25 cellular contexts compared by ENCODE assay signal in the genomic region with DNA sequence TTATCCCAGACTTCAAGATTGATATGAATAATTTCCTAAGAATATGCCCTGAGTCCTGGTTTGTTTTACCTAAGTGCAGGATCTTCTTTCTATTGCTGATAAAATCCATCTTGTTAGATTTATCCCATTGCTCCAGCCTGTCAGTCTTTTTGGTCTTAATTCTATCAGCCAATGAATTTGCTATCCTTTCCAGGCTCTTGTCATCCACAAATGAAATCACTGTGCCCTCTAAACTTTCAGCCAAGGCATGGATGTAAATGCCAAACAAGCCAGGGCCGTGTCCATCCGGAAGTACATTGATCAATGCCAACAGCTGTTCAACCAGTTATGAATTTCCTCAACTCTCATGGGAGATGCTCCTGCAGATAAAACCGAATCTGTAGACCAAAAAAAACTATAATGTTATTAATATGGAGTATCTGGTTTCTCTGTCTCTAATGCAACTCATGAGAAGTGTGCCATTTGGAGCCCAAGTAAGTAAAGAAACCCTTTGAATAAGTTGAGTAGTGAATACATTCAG. TPM values are rescaled to one million over a fixed set of nuclear protein-coding genes. Genes with fewer than 3 reads are reported as not detected.
"Had no signal": no experiment of that assay in that cellular context is flagged by ENCODE, and none has a peak within 500 bp of the region (broad histone marks: within the 10 kb centered on the region; RNA-seq: fewer than 3 reads in every experiment).

No MANE protein-coding gene starts in this region.

- H3K27me3 ChIP-seq: breast epithelium, colonic mucosa had no signal

- H3K36me3 ChIP-seq: breast epithelium, colonic mucosa had no signal

- H3K27ac ChIP-seq: breast epithelium, colonic mucosa had no signal

- ATAC-seq: activated CD8-positive, alpha-beta T cell treated with anti-CD3 and anti-CD28 coated beads, Interleukin-2, amount 10 ng/mL, durations not matched to agents 7 days and 5 days; T-helper 17 cell; WTC11 had no signal

- DNase-seq: activated CD4-positive, alpha-beta T cell treated with anti-CD3 and anti-CD28 coated beads for 48 hours; activated CD4-positive, alpha-beta T cell treated with anti-CD3 and anti-CD28 coated beads, Interleukin-2, amount 50 U/mL, for 4 hours; activated CD4-positive, CD25-positive, alpha-beta regulatory T cell treated with anti-CD3 and anti-CD28 coated beads, Interleukin-2, amount 50 U/mL, for 72 hours; activated CD8-positive, alpha-beta memory T cell treated with anti-CD3 and anti-CD28 coated beads, Interleukin-2, amount 50 U/mL, for 48 hours; activated CD8-positive, alpha-beta T cell treated with anti-CD3 and anti-CD28 coated beads, Interleukin-2, amount 10 ng/mL, durations not matched to agents 7 days and 5 days; activated effector memory CD4-positive, alpha-beta T cell treated with Interleukin-2 at 50 U/mL for 16 hours; activated naive CD4-positive, alpha-beta T cell; activated T-cell treated with anti-CD3 and anti-CD28 coated beads, Interleukin-2, amount 50 U/mL, for 1 hour; aorta; caudate nucleus; colonic mucosa; NCI-H1092; NCI-H1417; NCI-H1930; NCI-H2107; NCI-H446; NCI-H524; SIG-M5; T-helper 17 cell; T-helper 9 cell had no signal

- H3K4me1 ChIP-seq: breast epithelium, colonic mucosa had no signal

- H3K4me3 ChIP-seq: breast epithelium, colonic mucosa had no signal

- H3K9me3 ChIP-seq: breast epithelium, colonic mucosa had no signal

RNA-seq across cellular contexts. Expression of a gene that starts 40.0 kb away (rescaled TPM):
- total RNA-seq: activated CD8-positive, alpha-beta T cell treated with anti-CD3 and anti-CD28 coated beads, Interleukin-2, amount 10 ng/mL, durations not matched to agents 7 days and 5 days; activated T-helper 1 cell treated with anti-CD3 and anti-CD28 coated beads, Interleukin-12 subunit alpha, Interleukin-12 subunit beta, Interleukin-2, Interleukin-4 antibody, amounts not matched to agents 30 ng/mL and 10 ng/mL and 1 ng/mL, durations not matched to agents 14 hours and 24 hours and 36 hours; aorta; breast epithelium; colonic mucosa; MCF 10A; RPMI7951; T-helper 17 cell had no signal
- polyA plus RNA-seq: aorta had no signal
